Comparison of ENCODE assay signal across 21 cellular contexts in the genomic region with DNA sequence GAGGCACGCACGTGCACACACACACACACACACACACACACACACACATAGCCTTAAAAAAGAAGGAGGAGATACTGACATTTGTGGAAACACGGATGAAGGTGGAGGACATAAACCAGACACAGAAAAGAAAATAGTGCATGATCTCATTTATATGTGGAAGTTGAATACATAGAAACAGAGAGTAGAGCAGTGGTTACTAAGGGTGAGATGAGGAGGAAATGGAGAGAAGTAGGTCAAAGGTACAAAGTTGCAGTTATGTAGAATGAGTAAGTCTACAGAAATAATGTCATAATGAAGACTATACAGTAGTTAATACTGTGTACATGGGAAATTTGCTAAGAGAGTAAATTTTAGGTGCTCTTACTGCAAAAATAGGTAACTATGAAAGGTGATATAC.
A peak's percentile ranks its signal among the peaks of the same experiment; 100 is the strongest.
DNase-seq lines count a peak whose midpoint lies in the region; TF ChIP-seq lines count a peak whose summit lies in the region.
"Had no signal": no experiment of that assay in that cellular context is flagged by ENCODE, and none has a peak within 500 bp of the region (broad histone marks: within the 10 kb centered on the region; RNA-seq: fewer than 3 reads in every experiment).

No MANE protein-coding gene starts in this region.

- in situ Hi-C loops in astrocyte of the spinal cord (cut with HindIII; ENCODE audit: low sequenced_read_pairs), result no loop called here

- no peak overlapping the region for H3K9ac ChIP-seq in colonic mucosa (ENCODE audit: low read depth in 2 of 2, low read length in 2 of 2)

- H3K36me3 ChIP-seq in colonic mucosa, result no peaks in the 10 kb centered on the region
- H3K36me3 ChIP-seq: left ventricle myocardium inferior, spleen, transverse colon had no signal

- H3K27ac ChIP-seq in colonic mucosa, result no peak overlapping the region
- H3K27ac ChIP-seq: left ventricle myocardium inferior, spleen, transverse colon had no signal

- H3K27me3 ChIP-seq in colonic mucosa, result no peaks in the 10 kb centered on the region
- H3K27me3 ChIP-seq: spleen, transverse colon had no signal

- intact Hi-C loops in colonic mucosa (cut with DNase I), result no loop called here

- no peak for TF ChIP-seq CTCF in astrocyte of the spinal cord (IDR thresholded peaks at IDR 0.05; ENCODE audit: low read depth, low read length)
- no peak for TF ChIP-seq CTCF in colonic mucosa (IDR thresholded peaks at IDR 0.05)

- DNase-seq in SIG-M5 treated with dmso at 0.1 percent for 504 hours (lab: John Stamatoyannopoulos, UW; ENCODE audit: unreplicated experiment) (peak; percentile 16), SIG-M5 (lab: John Stamatoyannopoulos, UW) (no peak), NCI-H748 (lab: John Stamatoyannopoulos, UW; ENCODE audit: unreplicated experiment) (peak; percentile 66), astrocyte of the spinal cord (ENCODE audit: low read depth, low spot score) (peak; percentile 10), skeletal muscle cell (ENCODE audit: low read depth) (peak; percentile 16), colonic mucosa (no peak), T-helper 2 cell (no peak), NCI-H2196 treated with DMSO at 0.1 percent for 48 hours (lab: John Stamatoyannopoulos, UW; ENCODE audit: unreplicated experiment) (no peak)
- DNase-seq: 8988T; activated CD4-positive, alpha-beta T cell treated with anti-CD3 and anti-CD28 coated beads for 1 hour; activated naive CD4-positive, alpha-beta T cell treated with anti-CD3 and anti-CD28 coated beads, Interleukin-2, amount 10 ng/mL, durations not matched to agents 7 days and 5 days; CD4-positive, alpha-beta memory T cell; effector memory CD4-positive, alpha-beta T cell; KBM-7; left ventricle myocardium inferior; NCI-H146; NCI-H446; posterior cingulate gyrus; spleen; stimulated activated naive B cell treated with anti-CD40 and anti-IgM and Interleukin-4, amounts not matched to agents 10 μg/mL and 1 μg/mL and 100 μg/mL, for 72 hours; transverse colon had no signal

- H3K9me3 ChIP-seq in colonic mucosa, result no peaks in the 10 kb centered on the region

- no peaks in the 10 kb centered on the region for H3K4me1 ChIP-seq in colonic mucosa
- H3K4me1 ChIP-seq: left ventricle myocardium inferior, spleen, transverse colon had no signal

- no peak overlapping the region for H3K4me3 ChIP-seq in astrocyte of the spinal cord (ENCODE audit: low read depth, low read length)
- H3K4me3 ChIP-seq in skeletal muscle cell (ENCODE audit: low read depth, low read length), result no peak overlapping the region
- H3K4me3 ChIP-seq in colonic mucosa, result no peak overlapping the region
- H3K4me3 ChIP-seq: left ventricle myocardium inferior, spleen, transverse colon had no signal

Comparison
In these comparisons a context has a peak if more than half of its experiments do, and no peak if none do; other contexts are left out.
1. DNase-seq: peak in SIG-M5 treated with dmso at 0.1 percent for 504 hours (single experiment), NCI-H748 (single experiment), astrocyte of the spinal cord (single experiment) and skeletal muscle cell (single experiment); none in SIG-M5 (single experiment), colonic mucosa (single experiment), T-helper 2 cell (0 of 5) and NCI-H2196 treated with DMSO at 0.1 percent for 48 hours (single experiment).